In the genomic region with DNA sequence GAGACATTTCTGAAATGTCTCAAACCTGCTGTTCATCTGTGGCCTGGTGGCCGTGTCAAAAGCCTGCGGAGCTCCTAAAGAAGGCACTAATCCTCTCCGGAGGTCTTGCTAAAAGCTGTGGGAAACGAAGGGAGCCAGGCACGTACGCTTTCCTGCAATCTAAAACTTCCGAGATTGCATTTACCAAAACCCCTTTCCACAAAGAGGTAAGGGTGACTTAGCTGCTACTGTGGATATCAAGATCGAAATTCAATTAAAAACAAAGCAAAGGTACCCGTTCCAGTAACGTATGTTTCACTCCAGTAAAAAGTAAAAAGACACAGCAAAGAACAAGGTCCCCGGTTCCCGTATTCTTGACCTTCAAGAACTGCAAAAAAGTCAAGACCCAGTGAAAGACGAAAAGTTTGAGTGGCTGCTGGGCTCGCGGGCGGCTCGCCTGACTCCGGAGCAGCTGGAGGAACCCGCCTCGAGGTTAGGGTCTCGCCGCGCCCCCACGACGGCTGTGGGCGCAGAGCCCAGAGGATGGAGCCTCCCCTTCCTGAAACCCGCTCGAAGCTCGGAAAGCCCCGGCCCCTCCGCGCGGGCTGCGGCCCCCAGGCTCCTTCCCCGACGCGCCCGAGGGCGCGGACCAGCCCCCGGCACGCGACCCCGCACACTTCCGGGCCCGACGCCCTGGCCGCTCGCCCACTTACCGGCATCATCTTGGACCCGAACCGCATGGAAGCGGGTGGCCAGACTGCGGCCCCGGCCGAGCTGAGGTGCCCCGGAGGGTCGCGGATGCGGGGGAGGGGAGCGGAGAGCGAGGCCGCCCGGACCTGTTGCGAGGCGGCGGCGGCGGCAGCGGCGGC, we compare ENCODE assay signal across 8 cellular contexts. TPM values are rescaled to one million over a fixed set of nuclear protein-coding genes. Genes with fewer than 3 reads are reported as not detected.
DNase-seq lines count a peak whose midpoint lies in the region; ATAC-seq and TF ChIP-seq lines count a peak whose summit lies in the region.

No MANE protein-coding gene starts in this region.

- no peak for TF ChIP-seq CTCF in AG09309 (IDR thresholded peaks at IDR 0.05; ENCODE audit: control insufficient read depth, insufficient read depth, low read depth, low read length, missing control alignments)
- TF ChIP-seq CTCF in OCI-LY1 (IDR thresholded peaks at IDR 0.05; ENCODE audit: low read length), result no peak
- no peak for TF ChIP-seq CTCF in fibroblast of villous mesenchyme (IDR thresholded peaks at IDR 0.05; ENCODE audit: insufficient read depth, low read depth, low read length)
- TF ChIP-seq CTCF in neutrophil (IDR thresholded peaks at IDR 0.05), result no peak
- TF ChIP-seq CTCF in thoracic aorta (IDR thresholded peaks at IDR 0.05), result no peak

- no peaks in the 10 kb centered on the region for H3F3A ChIP-seq in OCI-LY1 (ENCODE audit: insufficient read depth, low read length)

- H3K27me3 ChIP-seq in OCI-LY1 (ENCODE audit: insufficient read depth, low read length) (peaks cover 4% of the 10 kb centered on the region; the same call in 1 of the 2 replicates), neutrophil (no peaks in the 10 kb centered on the region), thoracic aorta (replicated peaks; ENCODE audit: insufficient read depth) (no peaks in the 10 kb centered on the region)

- H2AFZ ChIP-seq in OCI-LY1 (ENCODE audit: low read length), result no peak overlapping the region

- H3K36me3 ChIP-seq in OCI-LY1 (ENCODE audit: insufficient read depth, low read length) (no peaks in the 10 kb centered on the region), neutrophil (no peaks in the 10 kb centered on the region), thoracic aorta (no peaks in the 10 kb centered on the region)

- 0 out of 2 replicates have a peak, but pooled peaks cover 3% of the 10 kb centered on the region for H4K20me1 ChIP-seq in OCI-LY1 (ENCODE audit: insufficient read depth, low read length)

- H3K4me2 ChIP-seq in OCI-LY1 (ENCODE audit: low read length), result peak overlapping the region; percentile 71

- H3K9ac ChIP-seq in OCI-LY1 (ENCODE audit: low read length), result peak overlapping the region; percentile 71

- DNase-seq in AG09309 (ENCODE audit: low read depth) (no peak), fibroblast of villous mesenchyme (ENCODE audit: low read depth) (peak; percentile 77), thoracic aorta (ENCODE audit: low spot score) (no peak)
- DNase-seq in activated T-helper 9 cell treated with anti-CD3 and anti-CD28 coated beads, Interleukin-2, amount 50 U/mL, for 16 hours (ENCODE audit: low read depth), result peak; percentile 61

- H3K27ac ChIP-seq in OCI-LY1 (ENCODE audit: low read depth, low read length, poor library complexity, severe bottlenecking) (no peak overlapping the region), neutrophil (peak overlapping the region; percentile 95), thoracic aorta (peak overlapping the region; percentile 99)

- H3K4me3 ChIP-seq in AG09309 (ENCODE audit: control insufficient read depth, low read depth, low read length) (peak overlapping the region; percentile 58), OCI-LY1 (ENCODE audit: low read depth, low read length, poor library complexity, severe bottlenecking) (peak overlapping the region; percentile 73), fibroblast of villous mesenchyme (ENCODE audit: low read depth, low read length) (peak overlapping the region; percentile 71), neutrophil (ENCODE audit: low read depth in 1 of 2, low read length in 1 of 2) (peak overlapping the region; percentile 81 to 87), thoracic aorta (peak overlapping the region; percentile 88)

- ATAC-seq in GM18870 (IDR thresholded peaks at IDR 0.05; ENCODE audit: unreplicated experiment) (peak; percentile 8), HG03354 (IDR thresholded peaks at IDR 0.05; ENCODE audit: poor library complexity, severe bottlenecking, unreplicated experiment) (peak; percentile 40), thoracic aorta (ENCODE audit: insufficient number of reproducible peaks, low FRiP score, low read depth) (peak; percentile 13)

- H3K79me2 ChIP-seq in OCI-LY1 (ENCODE audit: insufficient read depth, low read length), result 0 out of 2 replicates have a peak, but pooled peaks cover 3% of the 10 kb centered on the region

- H3K9me3 ChIP-seq in OCI-LY1 (ENCODE audit: low read length), result no peaks in the 10 kb centered on the region
- H3K9me3 ChIP-seq in neutrophil, result no peaks in the 10 kb centered on the region
- H3K9me3 ChIP-seq in thoracic aorta, result no peaks in the 10 kb centered on the region

- H3K9me2 ChIP-seq in OCI-LY1 (ENCODE audit: low read depth, low read length), result no peaks in the 10 kb centered on the region

- H3K4me1 ChIP-seq in OCI-LY1 (ENCODE audit: insufficient read depth, low read length, severe bottlenecking) (peaks cover 22% of the 10 kb centered on the region), neutrophil (ENCODE audit: control insufficient read depth in 1 of 2, insufficient read depth in 1 of 2, low read depth in 1 of 2, low read length in 1 of 2) (peaks cover 24 to 29% of the 10 kb centered on the region in 2 experiments), thoracic aorta (ENCODE audit: control insufficient read depth in 1 of 2, low read depth in 2 of 2) (peaks cover 32 to 48% of the 10 kb centered on the region in 2 donors)

RNA-seq across cellular contexts. Expression of a gene that starts 0.6 kb away (rescaled TPM):
- total RNA-seq in fibroblast of villous mesenchyme, result 32.2 and 38.0 TPM in 2 replicates
- total RNA-seq in thoracic aorta, result 10 to 100 TPM; 63.1 to 88.9 TPM

Comparison
In these comparisons a context has a peak if more than half of its experiments do, and no peak if none do; other contexts are left out.
1. DNase-seq: peak in activated T-helper 9 cell treated with anti-CD3 and anti-CD28 coated beads, Interleukin-2, amount 50 U/mL, for 16 hours (single experiment) and fibroblast of villous mesenchyme (single experiment); none in AG09309 (single experiment) and thoracic aorta (single experiment).
2. Peak in every context shown above with its lines, with median percentiles within 50 percentile points of each other: H3K4me3 ChIP-seq and ATAC-seq.